ENCODE assay signal across 8 cellular contexts in genomic region chr1:10951977-10952376, GRCh38.
"Had no signal": no experiment of that assay in that cellular context is flagged by ENCODE, and none has a peak within 500 bp of the region (broad histone marks: within the 10 kb centered on the region; RNA-seq: fewer than 3 reads in every experiment).

No MANE protein-coding gene starts in this region.

- H3K27ac ChIP-seq: HL-60 had no signal

- DNase-seq: H7, HFFc6, KBM-7 had no signal

- H3K4me1 ChIP-seq: HAP-1 had no signal

- H3K4me3 ChIP-seq: GM23338, HAP-1 had no signal

- H2AFZ ChIP-seq: GM23338 had no signal

- FAIRE-seq: H1, HepG2 had no signal

- H3K4me2 ChIP-seq: GM23338 had no signal

- H3K36me3 ChIP-seq: HAP-1 had no signal
